Comparison of ENCODE assay signal across 8 cellular contexts in genomic region chr7:154913645-154914579, GRCh38.
A peak's percentile ranks its signal among the peaks of the same experiment; 100 is the strongest.
DNase-seq lines count a peak whose midpoint lies in the region; ATAC-seq and TF ChIP-seq lines count a peak whose summit lies in the region.

No MANE protein-coding gene starts in this region.

- no peak for DNase-seq in BJ (ENCODE audit: low read depth)
- DNase-seq in NCI-H748 treated with DMSO at 0.1 percent for 48 hours (lab: John Stamatoyannopoulos, UW) = peak; percentile 26
- DNase-seq in activated CD8-positive, alpha-beta memory T cell treated with anti-CD3 and anti-CD28 coated beads for 24 hours = peak; percentile 98
- peak; percentile 82 for DNase-seq in effector CD8-positive, alpha-beta T cell (lab: John Stamatoyannopoulos, UW)
- DNase-seq in memory B cell (ENCODE audit: low spot score in 2 of 2) = peak; percentile 89 to 96
- peak; percentile 70 for DNase-seq in stimulated activated CD8-positive, alpha-beta memory T cell treated with anti-CD3 and anti-CD28 coated beads, Interleukin-12 subunit alpha, Interleukin-12 subunit beta, amount 100 ng/mL, for 4 hours (ENCODE audit: low read depth)

- H3K4me3 Mint-ChIP-seq in memory B cell = peak overlapping the region; percentile 87

- peak overlapping the region; percentile 14; the same call in 1 of the 2 replicates for H3K4me3 ChIP-seq in BJ (ENCODE audit: low read depth, low read length)

- no peak overlapping the region for H3K27ac Mint-ChIP-seq in memory B cell

- H3K9me3 Mint-ChIP-seq in memory B cell = peaks cover 2% of the 10 kb centered on the region

- peaks cover 16% of the 10 kb centered on the region for H3K27me3 Mint-ChIP-seq in memory B cell

- peaks cover 5% of the 10 kb centered on the region for H3K4me1 Mint-ChIP-seq in memory B cell

- ATAC-seq in GM19043 (IDR thresholded peaks at IDR 0.05; ENCODE audit: low read depth, unreplicated experiment) (peak; percentile 97), HG03342 (IDR thresholded peaks at IDR 0.05; ENCODE audit: unreplicated experiment) (peak; percentile 97), memory B cell (ENCODE audit: low read depth) (peak; percentile 93)

- H3K27me3 ChIP-seq in BJ (ENCODE audit: control insufficient read depth, insufficient read depth, low read length) = no peaks in the 10 kb centered on the region; the same call in none of the 2 replicates

- peaks cover 3% of the 10 kb centered on the region for H3K36me3 Mint-ChIP-seq in memory B cell

- peak; percentile 93 for TF ChIP-seq CTCF in BJ (IDR thresholded peaks at IDR 0.05; ENCODE audit: insufficient read depth, low read depth, low read length)

- CTCF ChIA-PET in BJ (lab: Yijun Ruan, JAX) = interaction anchor here (0.6 to 5.5 kb wide), 23 partner anchors 9 to 1855 kb away, joined by 3 to 42 read pairs (median 4); no protein-coding TSS in a partner anchor

- H3K36me3 ChIP-seq in BJ (ENCODE audit: control insufficient read depth, insufficient read depth, low read length) = no peaks in the 10 kb centered on the region

- POLR2A ChIA-PET in BJ (lab: Charles Lee) = no interaction called here
